Comparison of ENCODE assay signal across 18 cellular contexts in genomic region chr18:12013186-12013916, GRCh38. TPM values are rescaled to one million over a fixed set of nuclear protein-coding genes. Genes with fewer than 3 reads are reported as not detected.
DNase-seq lines count a peak whose midpoint lies in the region; ATAC-seq and TF ChIP-seq lines count a peak whose summit lies in the region.
"Had no signal": no experiment of that assay in that cellular context is flagged by ENCODE, and none has a peak within 500 bp of the region (broad histone marks: within the 10 kb centered on the region; RNA-seq: fewer than 3 reads in every experiment).

No MANE protein-coding gene starts in this region.

- H3K4me3 ChIP-seq in mesenchymal stem cell (ENCODE audit: insufficient read depth in 1 of 2, low read depth in 1 of 2, low read length in 2 of 2) = no peak overlapping the region
- no peak overlapping the region for H3K4me3 ChIP-seq in spleen
- no peak overlapping the region for H3K4me3 ChIP-seq in ascending aorta
- H3K4me3 ChIP-seq in Caco-2 (ENCODE audit: low read depth, low read length) = no peak overlapping the region

- H3K27me3 ChIP-seq in mesenchymal stem cell (ENCODE audit: control insufficient read depth in 1 of 2, insufficient read depth in 1 of 2, low read length in 2 of 2) (no peaks in the 10 kb centered on the region), spleen (replicated peaks in 1 of 7) (no peaks in the 10 kb centered on the region), ascending aorta (no peaks in the 10 kb centered on the region), Caco-2 (replicated peaks; ENCODE audit: control insufficient read depth, insufficient read depth, low read length) (no peaks in the 10 kb centered on the region)

- POLR2A ChIA-PET in Caco-2 (lab: Charles Lee) = no interaction called here

- H3K9me3 ChIP-seq in mesenchymal stem cell (ENCODE audit: control insufficient read depth, low read length) (no peaks in the 10 kb centered on the region), spleen (no peaks in the 10 kb centered on the region), ascending aorta (no peaks in the 10 kb centered on the region), Caco-2 (no peaks in the 10 kb centered on the region)

- peak overlapping the region; percentile 34 for H2AK5ac ChIP-seq in mesenchymal stem cell (ENCODE audit: low read length, severe bottlenecking)

- TF ChIP-seq POLR2A in spleen (IDR thresholded peaks at IDR 0.05) = no peak

- H3K4me1 ChIP-seq in mesenchymal stem cell (ENCODE audit: control insufficient read depth, insufficient read depth, low read depth, low read length) = peaks cover 39% of the 10 kb centered on the region
- H3K4me1 ChIP-seq in spleen = peaks cover 0 to 12% (median 0%) of the 10 kb centered on the region in 6 donors
- no peaks in the 10 kb centered on the region for H3K4me1 ChIP-seq in ascending aorta
- H3K4me1 ChIP-seq in Caco-2 = peaks cover 5% of the 10 kb centered on the region

- H3K9me3 Mint-ChIP-seq in chondrocyte (ENCODE audit: low read depth) (no peaks in the 10 kb centered on the region), Caco-2 (ENCODE audit: unreplicated experiment) (no peaks in the 10 kb centered on the region)
- H3K9me3 Mint-ChIP-seq: activated naive CD4-positive, alpha-beta T cell treated with anti-CD3 and anti-CD28 coated beads, Interleukin-2, amount 50 U/mL, for 72 hours; dendritic cell treated with granulocyte-macrophage colony-stimulating factor and Interleukin-4, amounts not matched to agents 40 ng/mL and 50 ng/mL, for 4 days; natural killer cell; T-helper 1 cell treated with Interleukin-12 subunit alpha and Interleukin-12 subunit beta and Interleukin-4 antibody, amounts not matched to agents 30 μg/mL and 1 μg/mL, for 36 hours had no signal

- CTCF ChIA-PET in Caco-2 (lab: Charles Lee) = interaction anchor here (1.3 kb wide), 1 partner anchor 285 kb away, joined by 3 read pairs; no protein-coding TSS in a partner anchor

- H3K9ac ChIP-seq in mesenchymal stem cell (ENCODE audit: low read length) = no peak overlapping the region

- H2BK12ac ChIP-seq in mesenchymal stem cell (ENCODE audit: low read length in 2 of 2) = no peak overlapping the region

- H2BK120ac ChIP-seq in mesenchymal stem cell (ENCODE audit: low read depth, low read length) = no peak overlapping the region

- intact Hi-C loops in spleen (cut with DNase I; ENCODE audit: low total_unique reads) = no loop called here
- intact Hi-C loops in ascending aorta (cut with DNase I) = no loop called here
- intact Hi-C loops in Caco-2 (cut with micrococcal nuclease; ENCODE audit: unreplicated experiment) = no loop called here

- H3K14ac ChIP-seq in mesenchymal stem cell (ENCODE audit: low read length in 2 of 2) = no peak overlapping the region

- peaks cover 15% of the 10 kb centered on the region for H3K79me1 ChIP-seq in mesenchymal stem cell (replicated peaks; ENCODE audit: low read length, poor library complexity, severe bottlenecking)

- H4K91ac ChIP-seq in mesenchymal stem cell (ENCODE audit: low read length) = no peak overlapping the region

- H3K36me3 Mint-ChIP-seq in chondrocyte (ENCODE audit: low read depth) (peaks cover 8% of the 10 kb centered on the region), Caco-2 (ENCODE audit: insufficient read depth, unreplicated experiment) (peaks cover 29% of the 10 kb centered on the region)
- H3K36me3 Mint-ChIP-seq: activated naive CD4-positive, alpha-beta T cell treated with anti-CD3 and anti-CD28 coated beads, Interleukin-2, amount 50 U/mL, for 72 hours; natural killer cell had no signal

- H3K4me3 Mint-ChIP-seq in chondrocyte (ENCODE audit: unreplicated experiment) = no peak overlapping the region
- no peak overlapping the region for H3K4me3 Mint-ChIP-seq in Caco-2 (ENCODE audit: unreplicated experiment)
- H3K4me3 Mint-ChIP-seq: activated CD8-positive, alpha-beta T cell treated with anti-CD3 and anti-CD28 coated beads, Interleukin-2, amount 10 ng/mL, durations not matched to agents 7 days and 5 days; dendritic cell treated with granulocyte-macrophage colony-stimulating factor and Interleukin-4, amounts not matched to agents 40 ng/mL and 50 ng/mL, for 4 days; natural killer cell; T-helper 1 cell treated with Interleukin-12 subunit alpha and Interleukin-12 subunit beta and Interleukin-4 antibody, amounts not matched to agents 30 μg/mL and 1 μg/mL, for 36 hours had no signal

- WGBS in mesenchymal stem cell = 97% methylated on average over 13 of the region's 20 CpGs
- 83 to 91% (median 86%) methylated on average over 20 of the region's 20 CpGs for WGBS in spleen, 5 donors

- no peak overlapping the region for H4K8ac ChIP-seq in mesenchymal stem cell (ENCODE audit: low read length)

- no peaks in the 10 kb centered on the region for H3K27me3 Mint-ChIP-seq in chondrocyte (ENCODE audit: low read depth)
- H3K27me3 Mint-ChIP-seq in Caco-2 (ENCODE audit: insufficient read depth, unreplicated experiment) = no peaks in the 10 kb centered on the region
- H3K27me3 Mint-ChIP-seq: dendritic cell treated with granulocyte-macrophage colony-stimulating factor and Interleukin-4, amounts not matched to agents 40 ng/mL and 50 ng/mL, for 4 days had no signal

- H3K4me2 ChIP-seq in mesenchymal stem cell (ENCODE audit: low read length, poor library complexity, severe bottlenecking) = no peak overlapping the region

- peak overlapping the region; percentile 72 for H3K27ac ChIP-seq in mesenchymal stem cell (ENCODE audit: low read length, poor library complexity, severe bottlenecking)
- H3K27ac ChIP-seq in spleen = peak overlapping the region in 1 of 8 donors; percentile 2
- H3K27ac ChIP-seq in ascending aorta = no peak overlapping the region
- H3K27ac ChIP-seq: WERI-Rb-1 had no signal

- no peak overlapping the region for H2BK5ac ChIP-seq in mesenchymal stem cell (ENCODE audit: low read depth, low read length, poor library complexity, severe bottlenecking)

- H3K18ac ChIP-seq in mesenchymal stem cell (ENCODE audit: low read depth in 1 of 2, low read length in 2 of 2) = no peak overlapping the region

- no TSS peak for BruUV-seq in Caco-2 (replicated peaks; lab: Mats Ljungman, UMichigan)

- H3K36me3 ChIP-seq in mesenchymal stem cell (ENCODE audit: control insufficient read depth in 1 of 2, insufficient read depth in 2 of 2, low read depth in 1 of 2, low read length in 2 of 2) (peaks cover 56 to 70% of the 10 kb centered on the region in 2 experiments), spleen (peaks cover 0 to 100% (median 24%) of the 10 kb centered on the region in 6 donors), ascending aorta (peaks cover 16 to 32% of the 10 kb centered on the region in 2 donors), Caco-2 (ENCODE audit: control insufficient read depth, insufficient read depth, low read length) (peaks cover 3% of the 10 kb centered on the region)
- H3K36me3 ChIP-seq: WERI-Rb-1 had no signal

- H3K27ac Mint-ChIP-seq in chondrocyte (ENCODE audit: unreplicated experiment) (no peak overlapping the region), Caco-2 (ENCODE audit: unreplicated experiment) (no peak overlapping the region)
- H3K27ac Mint-ChIP-seq: activated CD8-positive, alpha-beta T cell treated with anti-CD3 and anti-CD28 coated beads, Interleukin-2, amount 10 ng/mL, durations not matched to agents 7 days and 5 days; dendritic cell treated with granulocyte-macrophage colony-stimulating factor and Interleukin-4, amounts not matched to agents 40 ng/mL and 50 ng/mL, for 4 days; natural killer cell; T-helper 1 cell treated with Interleukin-12 subunit alpha and Interleukin-12 subunit beta and Interleukin-4 antibody, amounts not matched to agents 30 μg/mL and 1 μg/mL, for 36 hours had no signal

- no peak overlapping the region for H2AFZ ChIP-seq in mesenchymal stem cell (ENCODE audit: low read depth, low read length)

- H3K23ac ChIP-seq in mesenchymal stem cell (ENCODE audit: low read length in 2 of 2) = no peak overlapping the region

- H3K4me1 Mint-ChIP-seq in chondrocyte (ENCODE audit: low read depth) (peaks cover 23% of the 10 kb centered on the region), Caco-2 (ENCODE audit: low read depth, unreplicated experiment) (peaks cover 2% of the 10 kb centered on the region)
- H3K4me1 Mint-ChIP-seq: natural killer cell had no signal

- no peak for ATAC-seq in GM18861 (IDR thresholded peaks at IDR 0.05; ENCODE audit: unreplicated experiment)
- ATAC-seq: activated CD8-positive, alpha-beta T cell treated with anti-CD3 and anti-CD28 coated beads, Interleukin-2, amount 10 ng/mL, durations not matched to agents 7 days and 5 days; activated naive CD4-positive, alpha-beta T cell treated with anti-CD3 and anti-CD28 coated beads, Interleukin-2, amount 50 U/mL, for 72 hours; natural killer cell had no signal

- DNase-seq in NAMALWA (ENCODE audit: low spot score) = peak; percentile 40
- peak; percentile 35 for DNase-seq in chondrocyte (ENCODE audit: low spot score)
- no peak for DNase-seq in mesenchymal stem cell
- DNase-seq in spleen = peak; percentile 29
- DNase-seq in ascending aorta (ENCODE audit: low spot score in 2 of 2) = no peak
- no peak for DNase-seq in NCI-H187 treated with DMSO at 0.1 percent for 48 hours (lab: John Stamatoyannopoulos, UW)
- DNase-seq in Caco-2 = no peak
- DNase-seq: activated CD8-positive, alpha-beta T cell treated with anti-CD3 and anti-CD28 coated beads, Interleukin-2, amount 10 ng/mL, durations not matched to agents 7 days and 5 days; activated T-cell treated with anti-CD3 and anti-CD28 coated beads, Interleukin-2, amount 50 U/mL, for 48 hours; natural killer cell; NCI-H187; NCI-H446; stimulated activated CD4-positive, alpha-beta T cell treated with anti-CD3 and anti-CD28 coated beads, Interleukin-1b, Interleukin-23, amount 100 ng/mL, for 48 hours; WERI-Rb-1 had no signal

- H2BK15ac ChIP-seq in mesenchymal stem cell (ENCODE audit: low read depth, poor library complexity, severe bottlenecking) = no peak overlapping the region

- no peak overlapping the region for H3K4ac ChIP-seq in mesenchymal stem cell (ENCODE audit: low read depth in 1 of 2, low read length in 2 of 2)

- no peak for TF ChIP-seq CTCF in chondrocyte (IDR thresholded peaks at IDR 0.05)
- no peak for TF ChIP-seq CTCF in spleen (IDR thresholded peaks at IDR 0.05 in 8 of 11, conservative IDR thresholded peaks at IDR 0.05 in 3 of 11)
- no peak for TF ChIP-seq CTCF in ascending aorta (IDR thresholded peaks at IDR 0.05)
- TF ChIP-seq CTCF in Caco-2 (IDR thresholded peaks at IDR 0.05; ENCODE audit: insufficient read depth in 1 of 2, low read depth in 1 of 2, low read length in 1 of 2, severe bottlenecking in 1 of 2, unreplicated experiment in 1 of 2) = no peak

RNA-seq across cellular contexts. Expression of gene IMPA2, which starts 32.0 kb away (rescaled TPM):
- total RNA-seq in chondrocyte = 10.8 to 25.1 TPM (median 10.9 TPM) in 3 replicates
- 12.3 TPM for polyA plus RNA-seq in mesenchymal stem cell (2013, experiment 1 of 2)
- 12.2 TPM for polyA plus RNA-seq in mesenchymal stem cell (2013, experiment 2 of 2)
- 10 to 100 TPM; 16.6 to 60.7 (median 44.4) TPM for total RNA-seq in spleen
- polyA plus RNA-seq in spleen = 10 to 100 TPM; 11.1 to 27.7 (median 16.4) TPM
- 43.4 TPM for total RNA-seq in ascending aorta
- total RNA-seq in Caco-2 (2022) = 66.1 and 79.9 TPM in 2 replicates

Comparison
In these comparisons a context has a peak if more than half of its experiments do, and no peak if none do; other contexts are left out.
1. DNase-seq: peak in NAMALWA (single experiment), chondrocyte (single experiment) and spleen (single experiment); none in mesenchymal stem cell (single experiment), ascending aorta (0 of 2), NCI-H187 treated with DMSO at 0.1 percent for 48 hours (single experiment) and Caco-2 (0 of 2).